13 cellular contexts compared by ENCODE assay signal in the genomic region with DNA sequence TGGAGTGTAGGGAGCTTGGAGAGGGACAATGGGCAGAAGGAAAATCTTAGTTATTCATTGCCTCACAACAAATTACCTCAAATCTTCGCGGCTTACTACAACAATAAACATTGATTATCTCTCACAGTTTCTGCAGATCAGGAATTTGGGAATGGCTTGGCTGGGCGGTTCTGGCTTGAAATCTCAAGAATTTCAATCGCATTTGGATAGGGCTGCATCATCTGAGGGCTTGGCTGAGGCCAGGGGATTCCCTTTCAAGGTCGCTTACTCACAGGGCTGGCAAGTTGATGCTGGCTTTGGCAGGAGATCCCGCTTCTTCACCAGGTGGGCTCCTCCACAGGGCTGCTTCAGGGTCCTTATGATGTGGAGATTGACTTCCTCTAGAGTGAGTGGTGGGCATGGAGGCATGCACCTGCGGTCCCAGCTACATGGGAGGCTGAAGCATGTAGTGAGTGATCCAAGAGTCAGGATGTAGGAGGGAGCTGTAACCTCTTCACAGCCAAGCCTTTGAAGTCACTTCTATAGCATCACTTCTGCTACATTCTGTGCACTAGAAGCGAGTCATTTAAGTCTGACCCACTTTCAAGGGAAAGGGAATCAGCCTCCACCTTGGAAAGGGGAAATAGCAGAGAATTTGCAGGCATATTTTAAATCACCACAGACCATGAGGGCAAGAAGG.
A peak's percentile ranks its signal among the peaks of the same experiment; 100 is the strongest.
DNase-seq lines count a peak whose midpoint lies in the region; ATAC-seq lines count a peak whose summit lies in the region.
"Had no signal": no experiment of that assay in that cellular context is flagged by ENCODE, and none has a peak within 500 bp of the region (broad histone marks: within the 10 kb centered on the region; RNA-seq: fewer than 3 reads in every experiment).

No MANE protein-coding gene starts in this region.

- intact Hi-C loops in left cardiac atrium (cut with DNase I) (no loop called here), Right ventricle myocardium superior (cut with DNase I) (no loop called here)

- DNase-seq in left cardiac atrium (peak; percentile 33), Right ventricle myocardium superior (no peak), amniotic stem cell (lab: John Stamatoyannopoulos, UW) (peak; percentile 61), islet precursor cell (peak; percentile 76), ureter (ENCODE audit: low spot score) (no peak), left lobe of liver (ENCODE audit: low spot score) (no peak), DMS153 treated with DMSO at 0.1 percent for 48 hours (lab: John Stamatoyannopoulos, UW; ENCODE audit: unreplicated experiment) (no peak)
- DNase-seq: 8988T; activated CD4-positive, alpha-beta T cell treated with anti-CD3 and anti-CD28 coated beads, Interleukin-2, amount 10 ng/mL, durations not matched to agents 7 days and 5 days; nucleus accumbens; stimulated activated naive CD4-positive, alpha-beta T cell treated with Interleukin-2 at 50 U/mL for 16 hours; T-cell had no signal

- ATAC-seq in left cardiac atrium (peak in 1 of 2 donors; percentile 67), Right ventricle myocardium superior (ENCODE audit: poor library complexity) (no peak), left lobe of liver (no peak), HG03039 (IDR thresholded peaks at IDR 0.05; ENCODE audit: unreplicated experiment) (no peak)
- ATAC-seq: T-cell had no signal

Comparison
In these comparisons a context has a peak if more than half of its experiments do, and no peak if none do; other contexts are left out.
1. DNase-seq: peak in left cardiac atrium (single experiment), amniotic stem cell (single experiment) and islet precursor cell (single experiment); none in Right ventricle myocardium superior (single experiment), ureter (single experiment), left lobe of liver (single experiment) and DMS153 treated with DMSO at 0.1 percent for 48 hours (single experiment).